1 cellular context compared by ENCODE assay signal in the genomic region with DNA sequence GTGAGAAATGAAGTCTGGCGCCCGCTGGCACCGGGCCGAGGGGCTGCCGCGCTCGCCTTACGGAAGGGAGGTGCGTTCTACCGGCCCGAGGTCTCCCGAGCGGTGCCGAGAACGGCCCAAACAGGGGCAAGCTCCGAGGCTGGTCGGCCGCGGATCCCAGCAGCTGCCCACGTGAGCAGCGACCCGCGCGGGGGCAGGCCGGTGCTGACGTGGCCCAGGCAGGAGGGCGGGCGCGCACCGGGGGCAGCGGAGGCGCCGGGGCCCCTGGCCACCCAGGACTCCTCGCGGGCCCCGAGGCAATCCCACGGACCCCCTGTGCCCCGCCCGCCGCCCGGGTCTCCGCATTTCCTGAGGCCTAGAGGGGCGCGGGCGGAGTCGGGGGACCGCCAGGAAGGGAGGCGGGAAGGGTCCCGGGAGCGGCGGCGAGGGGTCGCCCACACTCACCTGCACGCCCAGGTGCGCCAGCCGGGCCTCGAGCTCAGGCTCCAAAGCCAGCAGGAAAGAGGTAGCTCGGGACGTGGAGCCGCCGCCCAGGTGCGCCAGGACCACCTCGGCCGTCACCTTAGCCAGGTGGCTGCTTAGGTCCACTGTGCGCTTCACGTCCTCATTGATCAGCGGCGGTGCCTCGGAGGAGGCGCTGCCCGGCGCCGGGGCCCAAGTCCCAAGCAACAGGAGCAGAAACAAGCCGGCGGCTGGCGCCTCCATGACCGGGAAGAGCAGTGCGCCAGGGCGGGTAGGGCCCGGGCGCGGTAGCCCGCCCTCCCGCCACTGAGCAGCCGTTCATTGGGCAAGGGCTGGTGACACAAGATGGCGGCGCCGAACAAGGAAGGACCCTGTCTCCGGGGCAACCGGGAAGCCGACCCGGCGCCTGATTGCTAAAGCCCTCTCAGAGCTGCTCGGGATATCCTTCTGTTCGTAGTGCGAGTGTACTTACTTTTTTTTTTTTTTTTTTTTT.
TF ChIP-seq lines count a peak whose summit lies in the region.

A gene (minus strand): TSS at position 723 of the 955 bp plus-strand sequence. CDS start 18 bp downstream, at position 705.

TF ChIP-seq in HepG2, 621 proteins besides CTCF, POLR2A, EP300 and RAD21 (continued from another document and continues in another):
- TF ChIP-seq, protein P1, sequence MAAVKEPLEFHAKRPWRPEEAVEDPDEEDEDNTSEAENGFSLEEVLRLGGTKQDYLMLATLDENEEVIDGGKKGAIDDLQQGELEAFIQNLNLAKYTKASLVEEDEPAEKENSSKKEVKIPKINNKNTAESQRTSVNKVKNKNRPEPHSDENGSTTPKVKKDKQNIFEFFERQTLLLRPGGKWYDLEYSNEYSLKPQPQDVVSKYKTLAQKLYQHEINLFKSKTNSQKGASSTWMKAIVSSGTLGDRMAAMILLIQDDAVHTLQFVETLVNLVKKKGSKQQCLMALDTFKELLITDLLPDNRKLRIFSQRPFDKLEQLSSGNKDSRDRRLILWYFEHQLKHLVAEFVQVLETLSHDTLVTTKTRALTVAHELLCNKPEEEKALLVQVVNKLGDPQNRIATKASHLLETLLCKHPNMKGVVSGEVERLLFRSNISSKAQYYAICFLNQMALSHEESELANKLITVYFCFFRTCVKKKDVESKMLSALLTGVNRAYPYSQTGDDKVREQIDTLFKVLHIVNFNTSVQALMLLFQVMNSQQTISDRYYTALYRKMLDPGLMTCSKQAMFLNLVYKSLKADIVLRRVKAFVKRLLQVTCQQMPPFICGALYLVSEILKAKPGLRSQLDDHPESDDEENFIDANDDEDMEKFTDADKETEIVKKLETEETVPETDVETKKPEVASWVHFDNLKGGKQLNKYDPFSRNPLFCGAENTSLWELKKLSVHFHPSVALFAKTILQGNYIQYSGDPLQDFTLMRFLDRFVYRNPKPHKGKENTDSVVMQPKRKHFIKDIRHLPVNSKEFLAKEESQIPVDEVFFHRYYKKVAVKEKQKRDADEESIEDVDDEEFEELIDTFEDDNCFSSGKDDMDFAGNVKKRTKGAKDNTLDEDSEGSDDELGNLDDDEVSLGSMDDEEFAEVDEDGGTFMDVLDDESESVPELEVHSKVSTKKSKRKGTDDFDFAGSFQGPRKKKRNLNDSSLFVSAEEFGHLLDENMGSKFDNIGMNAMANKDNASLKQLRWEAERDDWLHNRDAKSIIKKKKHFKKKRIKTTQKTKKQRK (IDR thresholded peaks at IDR 0.05; ENCODE audit: low read length), result no peak
- TF ChIP-seq MED1 (CRISPR knock-in tag; IDR thresholded peaks at IDR 0.05) (peak; percentile 44), ZNF546 (CRISPR knock-in tag; conservative IDR thresholded peaks at IDR 0.05) (peak; percentile 89), ZNF12 (CRISPR knock-in tag; IDR thresholded peaks at IDR 0.05) (0 out of 2 replicates have a peak, but pooled peaks have one; percentile 5), ZNF839 (CRISPR knock-in tag; IDR thresholded peaks at IDR 0.05; ENCODE audit: borderline replicate concordance) (0 out of 2 replicates have a peak, but pooled peaks have one; percentile 52), MAZ (IDR thresholded peaks at IDR 0.05; ENCODE audit: borderline replicate concordance, low read depth, low read length) (no peak), MAZ (CRISPR knock-in tag; IDR thresholded peaks at IDR 0.05; ENCODE audit: low read depth) (peak; percentile 74; the same call in 1 of the 2 replicates), ZNF761 (CRISPR knock-in tag; conservative IDR thresholded peaks at IDR 0.05) (0 out of 2 replicates have a peak, but pooled peaks have one; percentile 55), HNRNPLL (IDR thresholded peaks at IDR 0.05; ENCODE audit: low read depth, low read length, poor library complexity, severe bottlenecking) (peak; percentile 55), IRX3 (CRISPR knock-in tag; IDR thresholded peaks at IDR 0.05; ENCODE audit: borderline replicate concordance, low read depth) (no peak), RBM39 (IDR thresholded peaks at IDR 0.05; ENCODE audit: low read depth, low read length, poor library complexity, severe bottlenecking) (peak; percentile 33), AGO2 (optimal IDR thresholded peaks at IDR 0.05; ENCODE audit: low read depth, low read length) (peak; percentile 71), SPEN (CRISPR knock-in tag; IDR thresholded peaks at IDR 0.05; ENCODE audit: low read depth) (peak; percentile 31; the same call in 1 of the 2 replicates), HIVEP1 (CRISPR knock-in tag; IDR thresholded peaks at IDR 0.05) (peak; percentile 76), ATAD3A (CRISPR knock-in tag; IDR thresholded peaks at IDR 0.05) (no peak), ZNF549 (CRISPR knock-in tag; IDR thresholded peaks at IDR 0.05) (no peak), ZBTB3 (CRISPR knock-in tag; IDR thresholded peaks at IDR 0.05; ENCODE audit: borderline replicate concordance, low read depth) (peak; percentile 77; the same call in 1 of the 2 replicates), PHF8 (CRISPR knock-in tag; IDR thresholded peaks at IDR 0.05) (peak; percentile 96), ATF7 (IDR thresholded peaks at IDR 0.05) (no peak), ATF7 (CRISPR knock-in tag; IDR thresholded peaks at IDR 0.05) (peak; percentile 68), CC2D1A (CRISPR knock-in tag; IDR thresholded peaks at IDR 0.05) (no peak), ZFP37 (CRISPR knock-in tag; IDR thresholded peaks at IDR 0.05; ENCODE audit: borderline replicate concordance) (0 out of 2 replicates have a peak, but pooled peaks have one; percentile 57), HNRNPL (IDR thresholded peaks at IDR 0.05; ENCODE audit: low read depth, low read length) (0 out of 2 replicates have a peak, but pooled peaks have one; percentile 24), ZNF616 (CRISPR knock-in tag; IDR thresholded peaks at IDR 0.05; ENCODE audit: low read depth) (0 out of 2 replicates have a peak, but pooled peaks have one; percentile 68), YEATS2 (CRISPR knock-in tag; IDR thresholded peaks at IDR 0.05; ENCODE audit: borderline replicate concordance) (peak; percentile 66; the same call in 1 of the 2 replicates), ZNF569 (CRISPR knock-in tag; IDR thresholded peaks at IDR 0.05; ENCODE audit: borderline replicate concordance) (no peak), ZBTB38 (CRISPR knock-in tag; IDR thresholded peaks at IDR 0.05) (peak; percentile 19; the same call in 1 of the 2 replicates), ZFP1 (CRISPR knock-in tag; IDR thresholded peaks at IDR 0.05) (no peak), FOXP1 (IDR thresholded peaks at IDR 0.05) (no peak), FOXP1 (CRISPR knock-in tag; IDR thresholded peaks at IDR 0.05) (no peak), RFX3 (CRISPR knock-in tag; IDR thresholded peaks at IDR 0.05) (peak; percentile 89), XBP1 (CRISPR knock-in tag; IDR thresholded peaks at IDR 0.05) (0 out of 2 replicates have a peak, but pooled peaks have one; percentile 22), POLR2AphosphoS5 (IDR thresholded peaks at IDR 0.05; ENCODE audit: low read depth, low read length) (peak; percentile 78), HCFC1 (IDR thresholded peaks at IDR 0.05; ENCODE audit: low read depth, low read length) (peak; percentile 56), ZNF589 (CRISPR knock-in tag; conservative IDR thresholded peaks at IDR 0.05) (peak; percentile 67; the same call in 1 of the 2 replicates), GTF2F1 (IDR thresholded peaks at IDR 0.05; ENCODE audit: low read length) (no peak), PHF5A (CRISPR knock-in tag; IDR thresholded peaks at IDR 0.05; ENCODE audit: low read depth, unreplicated experiment) (peak; percentile 62), RBFOX2 (IDR thresholded peaks at IDR 0.05; ENCODE audit: low read depth, low read length) (peak; percentile 95), DMAP1 (CRISPR knock-in tag; IDR thresholded peaks at IDR 0.05) (peak; percentile 83), TEAD3 (CRISPR knock-in tag; optimal IDR thresholded peaks at IDR 0.05; ENCODE audit: borderline replicate concordance) (peak; percentile 45)
- TF ChIP-seq, protein P2, sequence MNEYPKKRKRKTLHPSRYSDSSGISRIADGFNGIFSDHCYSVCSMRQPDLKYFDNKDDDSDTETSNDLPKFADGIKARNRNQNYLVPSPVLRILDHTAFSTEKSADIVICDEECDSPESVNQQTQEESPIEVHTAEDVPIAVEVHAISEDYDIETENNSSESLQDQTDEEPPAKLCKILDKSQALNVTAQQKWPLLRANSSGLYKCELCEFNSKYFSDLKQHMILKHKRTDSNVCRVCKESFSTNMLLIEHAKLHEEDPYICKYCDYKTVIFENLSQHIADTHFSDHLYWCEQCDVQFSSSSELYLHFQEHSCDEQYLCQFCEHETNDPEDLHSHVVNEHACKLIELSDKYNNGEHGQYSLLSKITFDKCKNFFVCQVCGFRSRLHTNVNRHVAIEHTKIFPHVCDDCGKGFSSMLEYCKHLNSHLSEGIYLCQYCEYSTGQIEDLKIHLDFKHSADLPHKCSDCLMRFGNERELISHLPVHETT (CRISPR knock-in tag; conservative IDR thresholded peaks at IDR 0.05), result peak; percentile 15
- TF ChIP-seq, protein P3, sequence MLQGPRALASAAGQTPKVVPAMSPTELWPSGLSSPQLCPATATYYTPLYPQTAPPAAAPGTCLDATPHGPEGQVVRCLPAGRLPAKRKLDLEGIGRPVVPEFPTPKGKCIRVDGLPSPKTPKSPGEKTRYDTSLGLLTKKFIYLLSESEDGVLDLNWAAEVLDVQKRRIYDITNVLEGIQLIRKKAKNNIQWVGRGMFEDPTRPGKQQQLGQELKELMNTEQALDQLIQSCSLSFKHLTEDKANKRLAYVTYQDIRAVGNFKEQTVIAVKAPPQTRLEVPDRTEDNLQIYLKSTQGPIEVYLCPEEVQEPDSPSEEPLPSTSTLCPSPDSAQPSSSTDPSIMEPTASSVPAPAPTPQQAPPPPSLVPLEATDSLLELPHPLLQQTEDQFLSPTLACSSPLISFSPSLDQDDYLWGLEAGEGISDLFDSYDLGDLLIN (CRISPR knock-in tag; IDR thresholded peaks at IDR 0.05; ENCODE audit: borderline replicate concordance), result peak; percentile 66; the same call in 1 of the 2 replicates
- TF ChIP-seq, protein P4, sequence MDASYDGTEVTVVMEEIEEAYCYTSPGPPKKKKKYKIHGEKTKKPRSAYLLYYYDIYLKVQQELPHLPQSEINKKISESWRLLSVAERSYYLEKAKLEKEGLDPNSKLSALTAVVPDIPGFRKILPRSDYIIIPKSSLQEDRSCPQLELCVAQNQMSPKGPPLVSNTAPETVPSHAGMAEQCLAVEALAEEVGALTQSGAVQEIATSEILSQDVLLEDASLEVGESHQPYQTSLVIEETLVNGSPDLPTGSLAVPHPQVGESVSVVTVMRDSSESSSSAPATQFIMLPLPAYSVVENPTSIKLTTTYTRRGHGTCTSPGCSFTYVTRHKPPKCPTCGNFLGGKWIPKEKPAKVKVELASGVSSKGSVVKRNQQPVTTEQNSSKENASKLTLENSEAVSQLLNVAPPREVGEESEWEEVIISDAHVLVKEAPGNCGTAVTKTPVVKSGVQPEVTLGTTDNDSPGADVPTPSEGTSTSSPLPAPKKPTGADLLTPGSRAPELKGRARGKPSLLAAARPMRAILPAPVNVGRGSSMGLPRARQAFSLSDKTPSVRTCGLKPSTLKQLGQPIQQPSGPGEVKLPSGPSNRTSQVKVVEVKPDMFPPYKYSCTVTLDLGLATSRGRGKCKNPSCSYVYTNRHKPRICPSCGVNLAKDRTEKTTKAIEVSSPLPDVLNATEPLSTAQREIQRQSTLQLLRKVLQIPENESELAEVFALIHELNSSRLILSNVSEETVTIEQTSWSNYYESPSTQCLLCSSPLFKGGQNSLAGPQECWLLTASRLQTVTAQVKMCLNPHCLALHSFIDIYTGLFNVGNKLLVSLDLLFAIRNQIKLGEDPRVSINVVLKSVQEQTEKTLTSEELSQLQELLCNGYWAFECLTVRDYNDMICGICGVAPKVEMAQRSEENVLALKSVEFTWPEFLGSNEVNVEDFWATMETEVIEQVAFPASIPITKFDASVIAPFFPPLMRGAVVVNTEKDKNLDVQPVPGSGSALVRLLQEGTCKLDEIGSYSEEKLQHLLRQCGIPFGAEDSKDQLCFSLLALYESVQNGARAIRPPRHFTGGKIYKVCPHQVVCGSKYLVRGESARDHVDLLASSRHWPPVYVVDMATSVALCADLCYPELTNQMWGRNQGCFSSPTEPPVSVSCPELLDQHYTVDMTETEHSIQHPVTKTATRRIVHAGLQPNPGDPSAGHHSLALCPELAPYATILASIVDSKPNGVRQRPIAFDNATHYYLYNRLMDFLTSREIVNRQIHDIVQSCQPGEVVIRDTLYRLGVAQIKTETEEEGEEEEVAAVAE (CRISPR knock-in tag; IDR thresholded peaks at IDR 0.05; ENCODE audit: borderline replicate concordance), result peak; percentile 58; the same call in 1 of the 2 replicates
- TF ChIP-seq, protein P5, sequence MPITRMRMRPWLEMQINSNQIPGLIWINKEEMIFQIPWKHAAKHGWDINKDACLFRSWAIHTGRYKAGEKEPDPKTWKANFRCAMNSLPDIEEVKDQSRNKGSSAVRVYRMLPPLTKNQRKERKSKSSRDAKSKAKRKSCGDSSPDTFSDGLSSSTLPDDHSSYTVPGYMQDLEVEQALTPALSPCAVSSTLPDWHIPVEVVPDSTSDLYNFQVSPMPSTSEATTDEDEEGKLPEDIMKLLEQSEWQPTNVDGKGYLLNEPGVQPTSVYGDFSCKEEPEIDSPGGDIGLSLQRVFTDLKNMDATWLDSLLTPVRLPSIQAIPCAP (CRISPR knock-in tag; IDR thresholded peaks at IDR 0.05; ENCODE audit: low read depth), result 0 out of 2 replicates have a peak, but pooled peaks have one; percentile 17
- TF ChIP-seq, protein P6, sequence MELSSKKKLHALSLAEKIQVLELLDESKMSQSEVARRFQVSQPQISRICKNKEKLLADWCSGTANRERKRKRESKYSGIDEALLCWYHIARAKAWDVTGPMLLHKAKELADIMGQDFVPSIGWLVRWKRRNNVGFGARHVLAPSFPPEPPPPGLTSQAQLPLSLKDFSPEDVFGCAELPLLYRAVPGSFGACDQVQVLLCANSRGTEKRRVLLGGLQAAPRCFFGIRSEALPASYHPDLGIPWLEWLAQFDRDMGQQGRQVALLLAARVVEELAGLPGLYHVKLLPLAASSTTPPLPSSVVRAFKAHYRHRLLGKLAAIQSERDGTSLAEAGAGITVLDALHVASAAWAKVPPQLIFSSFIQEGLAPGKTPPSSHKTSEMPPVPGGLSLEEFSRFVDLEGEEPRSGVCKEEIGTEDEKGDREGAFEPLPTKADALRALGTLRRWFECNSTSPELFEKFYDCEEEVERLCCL (CRISPR knock-in tag; IDR thresholded peaks at IDR 0.05; ENCODE audit: borderline replicate concordance), result 0 out of 2 replicates have a peak, but pooled peaks have one; percentile 39
- TF ChIP-seq, protein P7, sequence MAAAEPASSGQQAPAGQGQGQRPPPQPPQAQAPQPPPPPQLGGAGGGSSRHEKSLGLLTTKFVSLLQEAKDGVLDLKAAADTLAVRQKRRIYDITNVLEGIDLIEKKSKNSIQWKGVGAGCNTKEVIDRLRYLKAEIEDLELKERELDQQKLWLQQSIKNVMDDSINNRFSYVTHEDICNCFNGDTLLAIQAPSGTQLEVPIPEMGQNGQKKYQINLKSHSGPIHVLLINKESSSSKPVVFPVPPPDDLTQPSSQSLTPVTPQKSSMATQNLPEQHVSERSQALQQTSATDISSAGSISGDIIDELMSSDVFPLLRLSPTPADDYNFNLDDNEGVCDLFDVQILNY (CRISPR knock-in tag; conservative IDR thresholded peaks at IDR 0.05), result 0 out of 2 replicates have a peak, but pooled peaks have one; percentile 40
- TF ChIP-seq, protein P8, sequence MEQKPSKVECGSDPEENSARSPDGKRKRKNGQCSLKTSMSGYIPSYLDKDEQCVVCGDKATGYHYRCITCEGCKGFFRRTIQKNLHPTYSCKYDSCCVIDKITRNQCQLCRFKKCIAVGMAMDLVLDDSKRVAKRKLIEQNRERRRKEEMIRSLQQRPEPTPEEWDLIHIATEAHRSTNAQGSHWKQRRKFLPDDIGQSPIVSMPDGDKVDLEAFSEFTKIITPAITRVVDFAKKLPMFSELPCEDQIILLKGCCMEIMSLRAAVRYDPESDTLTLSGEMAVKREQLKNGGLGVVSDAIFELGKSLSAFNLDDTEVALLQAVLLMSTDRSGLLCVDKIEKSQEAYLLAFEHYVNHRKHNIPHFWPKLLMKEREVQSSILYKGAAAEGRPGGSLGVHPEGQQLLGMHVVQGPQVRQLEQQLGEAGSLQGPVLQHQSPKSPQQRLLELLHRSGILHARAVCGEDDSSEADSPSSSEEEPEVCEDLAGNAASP (CRISPR knock-in tag; IDR thresholded peaks at IDR 0.05; ENCODE audit: borderline replicate concordance), result peak; percentile 48; the same call in 1 of the 2 replicates
